Comparison of ENCODE assay signal across 8 cellular contexts in the genomic region with DNA sequence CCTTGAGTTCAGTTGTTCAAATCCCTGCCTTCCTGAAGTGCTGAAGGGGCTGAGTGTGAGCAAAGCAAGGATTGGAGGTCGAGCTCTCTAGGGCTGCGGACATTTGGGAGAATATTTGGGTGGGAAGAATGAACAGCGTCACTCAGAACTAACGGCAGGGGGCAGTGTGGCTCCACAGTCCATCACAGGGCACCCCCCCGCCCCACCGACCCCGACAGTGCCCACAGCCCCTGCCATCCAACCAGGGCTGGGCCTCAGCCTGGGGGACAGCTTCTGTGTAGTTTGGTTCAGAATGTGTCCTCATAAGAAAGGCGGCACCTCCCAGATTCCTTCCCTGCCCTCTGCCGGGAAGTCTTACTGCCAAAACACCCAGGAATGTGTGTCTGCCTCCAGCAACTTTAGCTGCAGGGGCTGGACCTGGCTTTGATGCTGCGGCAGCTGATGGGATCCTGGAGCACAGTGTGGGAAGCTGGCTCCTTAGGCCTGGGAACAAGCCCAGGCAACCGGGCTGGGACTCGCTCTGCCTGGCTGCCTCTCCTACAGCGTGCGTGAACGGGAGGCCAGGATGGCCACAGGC.
DNase-seq lines count a peak whose midpoint lies in the region; ATAC-seq and TF ChIP-seq lines count a peak whose summit lies in the region.

No MANE protein-coding gene starts in this region.

- intact Hi-C loops in activated naive CD4-positive, alpha-beta T cell treated with anti-CD3 and anti-CD28 coated beads for 36 hours (cut with micrococcal nuclease) = loop anchor here (1.0 to 2.0 kb wide), 4 partner anchors 166 to 505 kb away; no protein-coding TSS in a partner anchor

- peak; percentile 79 for TF ChIP-seq CTCF in retinal pigment epithelial cell (conservative IDR thresholded peaks at IDR 0.05; ENCODE audit: low read depth, low read length)

- no peak overlapping the region for H3K4me3 ChIP-seq in retinal pigment epithelial cell (ENCODE audit: low read length)

- no peaks in the 10 kb centered on the region for H3K36me3 Mint-ChIP-seq in activated naive CD4-positive, alpha-beta T cell treated with anti-CD3 and anti-CD28 coated beads for 36 hours (ENCODE audit: low read depth)

- no peak overlapping the region for H3K27ac Mint-ChIP-seq in activated naive CD4-positive, alpha-beta T cell treated with anti-CD3 and anti-CD28 coated beads for 36 hours

- CTCF ChIA-PET in activated naive CD4-positive, alpha-beta T cell treated with anti-CD3 and anti-CD28 coated beads for 36 hours (lab: Charles Lee) = interaction anchor here (0.6 to 2.6 kb wide), 8 partner anchors 47 to 505 kb away, joined by 3 to 8 read pairs (median 5); no protein-coding TSS in a partner anchor

- H3K27me3 Mint-ChIP-seq in activated naive CD4-positive, alpha-beta T cell treated with anti-CD3 and anti-CD28 coated beads for 36 hours (ENCODE audit: low read depth) = peaks cover 25% of the 10 kb centered on the region

- no peak overlapping the region for H3K4me3 Mint-ChIP-seq in activated naive CD4-positive, alpha-beta T cell treated with anti-CD3 and anti-CD28 coated beads for 36 hours

- ATAC-seq in HG02852 (IDR thresholded peaks at IDR 0.05; ENCODE audit: unreplicated experiment) = no peak
- no peak for ATAC-seq in GM19455 (IDR thresholded peaks at IDR 0.05; ENCODE audit: unreplicated experiment)

- H3K4me1 Mint-ChIP-seq in activated naive CD4-positive, alpha-beta T cell treated with anti-CD3 and anti-CD28 coated beads for 36 hours (ENCODE audit: low read depth) = no peaks in the 10 kb centered on the region

- H3K9me3 Mint-ChIP-seq in activated naive CD4-positive, alpha-beta T cell treated with anti-CD3 and anti-CD28 coated beads for 36 hours = no peaks in the 10 kb centered on the region

- peak; percentile 35 for DNase-seq in activated naive CD4-positive, alpha-beta T cell treated with anti-CD3 and anti-CD28 coated beads for 36 hours
- DNase-seq in activated naive CD4-positive, alpha-beta T cell treated with anti-CD3 and anti-CD28 coated beads, Interleukin-2, amount 50 U/mL, for 16 hours = no peak
- peak; percentile 49 for DNase-seq in NCI-H345 treated with DMSO at 0.1 percent for 48 hours (lab: John Stamatoyannopoulos, UW; ENCODE audit: unreplicated experiment)
- peak; percentile 99 for DNase-seq in astrocyte of the hippocampus (ENCODE audit: low read depth, low spot score)
- DNase-seq in hepatic stellate cell (ENCODE audit: low spot score) = peak; percentile 97
- peak; percentile 93 for DNase-seq in retinal pigment epithelial cell (ENCODE audit: low read depth)
